ENCODE assay signal across 2 cellular contexts in genomic region chr7:92798517-92799249, GRCh38.
TF ChIP-seq lines count a peak whose summit lies in the region.

No MANE protein-coding gene starts in this region.

TF ChIP-seq in GM12878, 131 proteins besides CTCF, POLR2A, EP300 and RAD21 (continued from another document):
- TF ChIP-seq ZBTB11 (CRISPR knock-in tag; IDR thresholded peaks at IDR 0.05) = no peak
- no peak for TF ChIP-seq MYB (IDR thresholded peaks at IDR 0.05; ENCODE audit: borderline replicate concordance, low read depth, low read length)
- TF ChIP-seq ELK1 (IDR thresholded peaks at IDR 0.05; ENCODE audit: low read depth, low read length) = no peak
- no peak for TF ChIP-seq TCF3 (IDR thresholded peaks at IDR 0.05; ENCODE audit: borderline replicate concordance, insufficient read depth, low read depth, low read length)
- TF ChIP-seq SMAD5 (IDR thresholded peaks at IDR 0.05; ENCODE audit: low read depth) = no peak
- no peak for TF ChIP-seq HDGF (IDR thresholded peaks at IDR 0.05)
- TF ChIP-seq STAT1 (conservative IDR thresholded peaks at IDR 0.05) = no peak
- TF ChIP-seq CHD4 (IDR thresholded peaks at IDR 0.05) = no peak
- TF ChIP-seq ZNF384 (IDR thresholded peaks at IDR 0.05; ENCODE audit: borderline replicate concordance, low read depth, low read length) = no peak
- no peak for TF ChIP-seq POLR2AphosphoS2 (IDR thresholded peaks at IDR 0.05; ENCODE audit: low read depth, low read length)

TF ChIP-seq in HEK293T, 16 proteins besides CTCF, POLR2A, EP300 and RAD21 (continued from another document):
- TF ChIP-seq PKNOX1 (IDR thresholded peaks at IDR 0.05) (no peak), CTBP1 (IDR thresholded peaks at IDR 0.05; ENCODE audit: borderline replicate concordance) (no peak), ARNT (IDR thresholded peaks at IDR 0.05) (no peak), SUZ12 (IDR thresholded peaks at IDR 0.05) (no peak), BHLHE40 (IDR thresholded peaks at IDR 0.05; ENCODE audit: borderline replicate concordance) (no peak), SP1 (IDR thresholded peaks at IDR 0.05) (no peak), FOXA1 (IDR thresholded peaks at IDR 0.05) (no peak)
